In genomic region chr13:109974354-109974753, GRCh38 we compare ENCODE assay signal across 23 cellular contexts.
DNase-seq lines count a peak whose midpoint lies in the region; ATAC-seq and TF ChIP-seq lines count a peak whose summit lies in the region.
"Had no signal": no experiment of that assay in that cellular context is flagged by ENCODE, and none has a peak within 500 bp of the region (broad histone marks: within the 10 kb centered on the region; RNA-seq: fewer than 3 reads in every experiment).

No MANE protein-coding gene starts in this region.

- intact Hi-C loops in left ventricle myocardium superior (cut with micrococcal nuclease), result no loop called here

- ATAC-seq in left ventricle myocardium superior (no peak), HG03520 (IDR thresholded peaks at IDR 0.05; ENCODE audit: unreplicated experiment) (no peak), HG03354 (IDR thresholded peaks at IDR 0.05; ENCODE audit: poor library complexity, severe bottlenecking, unreplicated experiment) (no peak)
- ATAC-seq: GM12878 had no signal

- no peak overlapping the region for H3K27ac ChIP-seq in right atrium auricular region
- H3K27ac ChIP-seq: Peyer's patch, SJSA1 had no signal

- TF ChIP-seq CTCF in right atrium auricular region (IDR thresholded peaks at IDR 0.05) (no peak), choroid plexus epithelial cell (conservative IDR thresholded peaks at IDR 0.05; ENCODE audit: low read depth, low read length) (no peak), fibroblast of the aortic adventitia (IDR thresholded peaks at IDR 0.05; ENCODE audit: insufficient read depth, low read length) (no peak)

- peaks cover 0 to 6% of the 10 kb centered on the region in 2 donors for H3K4me1 ChIP-seq in right atrium auricular region
- H3K4me1 ChIP-seq: Caco-2, Peyer's patch, SJSA1 had no signal

- peaks cover 0 to 7% of the 10 kb centered on the region in 2 donors for H3K9me3 ChIP-seq in right atrium auricular region
- H3K9me3 ChIP-seq: Peyer's patch had no signal

- DNase-seq in right atrium auricular region (ENCODE audit: low spot score) (peak; percentile 38), left ventricle myocardium superior (no peak), choroid plexus epithelial cell (ENCODE audit: low read depth) (peak; percentile 42), fibroblast of the aortic adventitia (ENCODE audit: low read depth) (peak; percentile 18), cerebellar nuclear complex (lab: John Stamatoyannopoulos, UW) (no peak), kidney glomerular epithelial cell (lab: John Stamatoyannopoulos, UW) (no peak)
- DNase-seq: 8988T; Caco-2; CD4-positive, alpha-beta T cell; GF-D8; HFFc6; MM.1S; NCI-H1092; NCI-H146; NCI-H2081; NCI-H510A; NCI-H748 treated with DMSO at 0.1 percent for 48 hours; NK-92 treated with Interleukin-12 subunit alpha and Interleukin-12 subunit beta, amount 100 ng/mL, for 24 hours; Peyer's patch had no signal

- no peaks in the 10 kb centered on the region for H3K36me3 ChIP-seq in right atrium auricular region
- H3K36me3 ChIP-seq: Peyer's patch, SJSA1 had no signal

- no peaks in the 10 kb centered on the region for H3K27me3 ChIP-seq in right atrium auricular region
- H3K27me3 ChIP-seq: Peyer's patch had no signal

- H3K4me3 ChIP-seq in right atrium auricular region, result no peak overlapping the region
- no peak overlapping the region for H3K4me3 ChIP-seq in choroid plexus epithelial cell (ENCODE audit: low read depth, low read length)
- H3K4me3 ChIP-seq in fibroblast of the aortic adventitia (ENCODE audit: low read depth, low read length), result no peak overlapping the region
- H3K4me3 ChIP-seq: GM12878, Peyer's patch, SJSA1 had no signal

Comparison
In these comparisons a context has a peak if more than half of its experiments do, and no peak if none do; other contexts are left out.
1. DNase-seq: peak in right atrium auricular region (single experiment), choroid plexus epithelial cell (single experiment) and fibroblast of the aortic adventitia (single experiment); none in left ventricle myocardium superior (single experiment), cerebellar nuclear complex (0 of 2) and kidney glomerular epithelial cell (single experiment).